In genomic region chr20:25250508-25250907, GRCh38 we compare ENCODE assay signal across 10 cellular contexts. TPM values are rescaled to one million over a fixed set of nuclear protein-coding genes. Genes with fewer than 3 reads are reported as not detected.
DNase-seq lines count a peak whose midpoint lies in the region; ATAC-seq and TF ChIP-seq lines count a peak whose summit lies in the region.
"Had no signal": no experiment of that assay in that cellular context is flagged by ENCODE, and none has a peak within 500 bp of the region (broad histone marks: within the 10 kb centered on the region; RNA-seq: fewer than 3 reads in every experiment).

No MANE protein-coding gene starts in this region.

- no peaks in the 10 kb centered on the region for H3K9me3 Mint-ChIP-seq in HFFc6

- no peak for TF ChIP-seq POLR2A in sigmoid colon (IDR thresholded peaks at IDR 0.05)

- H3K4me3 ChIP-seq in WERI-Rb-1 (ENCODE audit: low read depth, low read length) (peak overlapping the region; percentile 18), fibroblast of mammary gland (ENCODE audit: control insufficient read depth, low read depth, low read length) (peak overlapping the region; percentile 38), sigmoid colon (peak overlapping the region; percentile 68 to 87 (median 78)), A673 (ENCODE audit: low read depth, low read length, poor library complexity, severe bottlenecking) (no peak overlapping the region)
- H3K4me3 ChIP-seq: SJCRH30, spleen had no signal

- TF ChIP-seq CTCF in HFFc6 (IDR thresholded peaks at IDR 0.05), result no peak
- TF ChIP-seq CTCF in WERI-Rb-1 (IDR thresholded peaks at IDR 0.05; ENCODE audit: low read depth, low read length), result no peak
- TF ChIP-seq CTCF in fibroblast of mammary gland (conservative IDR thresholded peaks at IDR 0.05; ENCODE audit: control insufficient read depth, insufficient read depth, low read depth, low read length), result no peak
- no peak for TF ChIP-seq CTCF in sigmoid colon (IDR thresholded peaks at IDR 0.05)
- no peak for TF ChIP-seq CTCF in A673 (conservative IDR thresholded peaks at IDR 0.05; ENCODE audit: low read depth, low read length)

- H3K27ac ChIP-seq in WERI-Rb-1 (peak overlapping the region; percentile 90), sigmoid colon (peak overlapping the region; percentile 95 to 97 (median 96)), A673 (ENCODE audit: low read depth, low read length, poor library complexity, severe bottlenecking) (no peak overlapping the region)
- H3K27ac ChIP-seq: SJCRH30, spleen had no signal

- CTCF ChIA-PET in A673 (lab: Charles Lee), result no interaction called here

- H3K9me3 ChIP-seq in WERI-Rb-1 (ENCODE audit: severe bottlenecking) (no peaks in the 10 kb centered on the region), sigmoid colon (no peaks in the 10 kb centered on the region), A673 (ENCODE audit: low read depth, low read length, poor library complexity, severe bottlenecking) (no peaks in the 10 kb centered on the region)
- H3K9me3 ChIP-seq: SJCRH30, spleen had no signal

- H3K4me3 Mint-ChIP-seq in HFFc6, result peak overlapping the region; percentile 47; the same call in 1 of the 2 replicates

- H3K4me1 ChIP-seq in sigmoid colon, result peaks cover 0 to 72% (median 65%) of the 10 kb centered on the region in 4 donors
- H3K4me1 ChIP-seq in A673 (ENCODE audit: insufficient read depth, low read length, poor library complexity, severe bottlenecking), result peaks cover 9% of the 10 kb centered on the region

- H3K36me3 Mint-ChIP-seq in HFFc6 (ENCODE audit: low read depth), result peaks cover 18% of the 10 kb centered on the region; the same call in 1 of the 2 replicates

- DNase-seq in HFFc6, result no peak
- peak; percentile 2 for DNase-seq in WERI-Rb-1
- peak; percentile 45 for DNase-seq in fibroblast of mammary gland (ENCODE audit: low read depth)
- DNase-seq in sigmoid colon, result no peak
- DNase-seq in EL, result no peak
- DNase-seq in A673 (ENCODE audit: low spot score), result no peak
- DNase-seq: cortex of kidney, SJCRH30, spleen had no signal

- H3K27ac Mint-ChIP-seq in HFFc6, result no peak overlapping the region

- POLR2A ChIA-PET in A673 (lab: Charles Lee; ENCODE audit: low non-redundant PET), result no interaction called here

- H3K27me3 ChIP-seq in WERI-Rb-1 (ENCODE audit: insufficient read depth, low read depth, severe bottlenecking) (no peaks in the 10 kb centered on the region), sigmoid colon (no peaks in the 10 kb centered on the region), A673 (replicated peaks; ENCODE audit: insufficient read depth, low read depth, low read length, poor library complexity) (no peaks in the 10 kb centered on the region)
- H3K27me3 ChIP-seq: SJCRH30, spleen had no signal

- peaks cover 58% of the 10 kb centered on the region for H3K4me1 Mint-ChIP-seq in HFFc6 (ENCODE audit: low read depth)

- intact Hi-C loops in sigmoid colon (cut with DNase I), result loop anchor here (2.0 kb wide), 1 partner anchor 22 kb away; no protein-coding TSS in a partner anchor
- intact Hi-C loops in A673 (cut with micrococcal nuclease; ENCODE audit: unreplicated experiment), result no loop called here

- 25 to 73% methylated on average over 3 of the region's 3 CpGs for WGBS in sigmoid colon, 2 donors

- peaks cover 29% of the 10 kb centered on the region for H3K36me3 ChIP-seq in WERI-Rb-1
- peaks cover 0 to 4% (median 0%) of the 10 kb centered on the region in 4 donors for H3K36me3 ChIP-seq in sigmoid colon
- no peaks in the 10 kb centered on the region for H3K36me3 ChIP-seq in A673 (ENCODE audit: insufficient read depth, low read length, poor library complexity, severe bottlenecking)
- H3K36me3 ChIP-seq: SJCRH30 had no signal

- no peak for ATAC-seq in HG03139 (IDR thresholded peaks at IDR 0.05; ENCODE audit: unreplicated experiment)

- TF ChIP-seq EP300 in sigmoid colon (IDR thresholded peaks at IDR 0.05), result no peak

- BruUV-seq in A673 (replicated peaks; lab: Mats Ljungman, UMichigan), result no TSS peak

- H3K27me3 Mint-ChIP-seq in HFFc6 (ENCODE audit: insufficient read depth), result no peaks in the 10 kb centered on the region; the same call in 1 of the 2 replicates

RNA-seq across cellular contexts. Expression of gene PYGB, which starts 2.6 kb away (rescaled TPM):
- total RNA-seq in HFFc6 (2021; fragmentation: NEBNext Ultra II Directional; extraction: Animal tissue kit (Norgen Biotek cat#: 25700)), result 10 to 100 TPM; 65.4 to 75.6 (median 70.2) TPM
- total RNA-seq in sigmoid colon, result 100 to 1,000 TPM; 147 to 317 (median 226) TPM
- 100 to 1,000 TPM in 2 of 3 donors, 10 to 100 TPM in 1; 45.6 to 198 (median 163) TPM for polyA plus RNA-seq in sigmoid colon
- total RNA-seq in A673 (2021), result 52.3 and 53.5 TPM in 2 replicates

RNA-seq across cellular contexts. Expression of gene ENTPD6, which starts 55.0 kb away (rescaled TPM):
- total RNA-seq in HFFc6 (2021; fragmentation: NEBNext Ultra II Directional; extraction: Animal tissue kit (Norgen Biotek cat#: 25700)), result 10 to 100 TPM; 46.2 to 53.2 (median 51.6) TPM
- 10 to 100 TPM; 26.0 to 48.2 (median 37.2) TPM for total RNA-seq in sigmoid colon
- 100 to 1,000 TPM in 1 of 3 donors, 10 to 100 TPM in 2; 33.0 to 117 (median 48.6) TPM for polyA plus RNA-seq in sigmoid colon
- 50.2 and 53.2 TPM in 2 replicates for total RNA-seq in A673 (2021)

Comparison
In these comparisons a context has a peak if more than half of its experiments do, and no peak if none do; other contexts are left out.
1. DNase-seq: peak in WERI-Rb-1 (single experiment) and fibroblast of mammary gland (single experiment); none in HFFc6 (single experiment), sigmoid colon (single experiment), EL (single experiment) and A673 (single experiment).